ENCODE assay signal across 11 cellular contexts in the genomic region with DNA sequence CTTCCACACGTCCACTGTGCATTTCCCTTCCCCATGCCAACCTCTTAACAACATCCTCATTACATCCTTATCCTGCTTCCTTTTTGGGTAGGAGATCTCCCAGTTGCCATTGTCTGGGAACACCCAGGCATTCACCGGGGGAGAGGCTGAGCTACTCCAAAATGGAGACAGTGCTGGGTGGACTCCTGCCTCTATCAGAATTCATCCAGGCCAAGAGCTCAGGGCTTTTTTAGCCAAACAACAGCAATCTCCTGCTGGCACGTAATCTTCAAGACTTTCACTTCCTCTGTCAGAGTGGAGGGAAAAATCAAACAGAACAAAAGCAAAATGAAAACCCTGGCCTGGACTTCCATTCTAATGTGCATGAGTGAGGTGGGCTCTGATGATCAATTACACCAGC.
DNase-seq lines count a peak whose midpoint lies in the region; ATAC-seq and TF ChIP-seq lines count a peak whose summit lies in the region.
"Had no signal": no experiment of that assay in that cellular context is flagged by ENCODE, and none has a peak within 500 bp of the region (broad histone marks: within the 10 kb centered on the region; RNA-seq: fewer than 3 reads in every experiment).

No MANE protein-coding gene starts in this region.

- H3K4me1 ChIP-seq in DND-41 (ENCODE audit: insufficient read depth, low read length), result 0 out of 2 replicates have a peak, but pooled peaks cover 2% of the 10 kb centered on the region

- H3K9me3 ChIP-seq in DND-41 (ENCODE audit: insufficient read depth, low read length, severe bottlenecking), result no peaks in the 10 kb centered on the region

- H3K79me2 ChIP-seq in DND-41 (ENCODE audit: insufficient read depth, low read length), result no peaks in the 10 kb centered on the region

- peaks cover 4% of the 10 kb centered on the region for H3K27me3 ChIP-seq in DND-41 (ENCODE audit: insufficient read depth, low read length, poor library complexity)

- ATAC-seq in DND-41 (ENCODE audit: insufficient read depth, low read depth), result no peak
- ATAC-seq in GM21529 (IDR thresholded peaks at IDR 0.05; ENCODE audit: unreplicated experiment), result peak; percentile 84

- H3K4me3 ChIP-seq in DND-41 (ENCODE audit: low read depth in 1 of 2, low read length in 2 of 2), result no peak overlapping the region

- TF ChIP-seq CTCF in DND-41 (IDR thresholded peaks at IDR 0.05; ENCODE audit: borderline replicate concordance, extremely low read depth, low read length, poor library complexity, severe bottlenecking), result no peak

- H3K4me2 ChIP-seq in DND-41 (ENCODE audit: insufficient read depth, low read length), result no peak overlapping the region

- no peak for DNase-seq in DND-41
- DNase-seq in NOMO-1 treated with DMSO at 0.1 percent for 48 hours (lab: John Stamatoyannopoulos, UW; ENCODE audit: unreplicated experiment), result peak; percentile 84
- peak; percentile 34 for DNase-seq in iris pigment epithelial cell (ENCODE audit: low read depth)
- no peak for DNase-seq in caudate nucleus (lab: John Stamatoyannopoulos, UW)
- no peak for DNase-seq in NCI-H345 (lab: John Stamatoyannopoulos, UW)
- DNase-seq in NCI-H1105 treated with DMSO at 0.1 percent for 48 hours (lab: John Stamatoyannopoulos, UW), result no peak
- DNase-seq in activated CD4-positive, alpha-beta T cell treated with anti-CD3 and anti-CD28 coated beads for 1 hour, result no peak
- DNase-seq: cerebellar nuclear complex, COR-L47 had no signal

- H3K27ac ChIP-seq in DND-41 (ENCODE audit: low read length), result no peak overlapping the region
- H3K27ac ChIP-seq in caudate nucleus (ENCODE audit: low read depth, low read length), result no peak overlapping the region
- H3K27ac ChIP-seq: HL-60 had no signal

- H4K20me1 ChIP-seq in DND-41 (ENCODE audit: insufficient read depth, low read length), result no peaks in the 10 kb centered on the region

- no peaks in the 10 kb centered on the region for H3K36me3 ChIP-seq in DND-41 (ENCODE audit: insufficient read depth, low read length)

- peak overlapping the region; percentile 47; the same call in 1 of the 2 replicates for H2AFZ ChIP-seq in DND-41 (ENCODE audit: low read depth, low read length)

- H3K9ac ChIP-seq in DND-41 (ENCODE audit: low read depth, low read length), result no peak overlapping the region

Comparison
In these comparisons a context has a peak if more than half of its experiments do, and no peak if none do; other contexts are left out.
1. DNase-seq: peak in NOMO-1 treated with DMSO at 0.1 percent for 48 hours (single experiment) and iris pigment epithelial cell (single experiment); none in DND-41 (single experiment), caudate nucleus (0 of 61), NCI-H345 (single experiment), NCI-H1105 treated with DMSO at 0.1 percent for 48 hours (single experiment) and activated CD4-positive, alpha-beta T cell treated with anti-CD3 and anti-CD28 coated beads for 1 hour (single experiment).